26 cellular contexts compared by ENCODE assay signal in the genomic region with DNA sequence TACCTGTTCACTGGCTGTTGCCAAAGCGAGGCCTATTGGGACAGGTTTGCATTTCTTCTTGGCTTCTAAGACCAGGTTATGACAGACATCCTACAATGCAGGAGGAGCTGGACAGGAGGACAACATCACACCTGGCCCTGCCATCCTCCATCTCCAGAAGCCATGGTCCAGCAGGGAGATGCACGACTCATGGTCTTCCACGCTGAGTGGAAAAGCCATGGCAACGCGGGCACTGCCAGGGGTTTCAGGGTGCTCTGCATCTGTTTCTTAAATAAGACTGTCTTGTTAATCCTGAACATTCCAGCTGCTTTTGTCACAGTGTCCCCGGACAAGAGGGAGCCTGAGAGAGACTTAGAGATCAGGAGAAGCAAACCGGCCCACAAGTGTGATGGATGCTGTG. TPM values are rescaled to one million over a fixed set of nuclear protein-coding genes. Genes with fewer than 3 reads are reported as not detected.
"Had no signal": no experiment of that assay in that cellular context is flagged by ENCODE, and none has a peak within 500 bp of the region (broad histone marks: within the 10 kb centered on the region; RNA-seq: fewer than 3 reads in every experiment).

No MANE protein-coding gene starts in this region.

- DNase-seq: IMR-90, Karpas-422, KG1, MG63, NCI-H1092, NCI-H1105 treated with DMSO at 0.1 percent for 48 hours, NCI-H1417 treated with DMSO at 0.1 percent for 48 hours, NCI-H146, NCI-H1694 treated with DMSO at 0.1 percent for 48 hours, NCI-H1930, NCI-H2081, NCI-H2107, NCI-H2227 treated with DMSO at 0.1 percent for 48 hours, NCI-H524 treated with DMSO at 0.1 percent for 48 hours, NCI-H69, NCI-H774, PC-3, SHP77 treated with DMSO at 0.1 percent for 48 hours, SJCRH30 had no signal

- H3K9me3 ChIP-seq: MG63, SJCRH30 had no signal

- ATAC-seq: HepG2, Panc1, PC-3, Right ventricle myocardium inferior, SK-N-SH treated with all-trans-retinoic acid at 6 μM for 48 hours had no signal

- H3K27ac ChIP-seq: SJCRH30 had no signal

- H3K36me3 ChIP-seq: MG63, SJCRH30 had no signal

- H3K4me1 ChIP-seq: SJCRH30 had no signal

- H3K4me3 ChIP-seq: MG63, SJCRH30 had no signal

- H3K27me3 ChIP-seq: MG63, SJCRH30 had no signal

RNA-seq across cellular contexts. Expression of a gene that starts 40.3 kb away (rescaled TPM):
- total RNA-seq: HepG2, HT1080, IMR-90, NCI-H460, PC-3, Right ventricle myocardium inferior, RPMI7951, SJCRH30 had no signal
- polyA plus RNA-seq: HepG2, IMR-90 had no signal
